ENCODE assay signal across 26 cellular contexts in the genomic region with DNA sequence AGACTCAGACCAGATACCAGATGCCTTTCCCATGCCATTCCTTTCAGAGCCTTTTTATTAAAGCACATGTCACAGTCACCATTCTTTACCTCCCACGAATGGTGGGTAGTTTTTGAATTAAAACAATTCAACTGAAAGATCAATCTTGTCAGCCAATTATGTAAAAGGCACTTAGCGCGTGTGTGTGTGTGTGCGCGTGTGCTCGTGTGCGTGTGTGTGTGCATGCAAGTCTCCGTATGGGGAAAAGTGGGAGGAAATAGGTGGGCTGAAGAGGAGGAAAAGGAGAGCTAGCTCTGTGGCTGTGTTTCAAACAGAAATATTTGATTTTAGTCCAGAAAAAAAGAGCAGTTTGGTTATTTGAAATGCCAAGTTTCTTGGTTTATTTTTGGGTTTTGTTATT.
"Had no signal": no experiment of that assay in that cellular context is flagged by ENCODE, and none has a peak within 500 bp of the region (broad histone marks: within the 10 kb centered on the region; RNA-seq: fewer than 3 reads in every experiment).

No MANE protein-coding gene starts in this region.

- H3K4me1 ChIP-seq: pancreas, prostate gland, sigmoid colon, transverse colon, uterus had no signal

- H3K27ac ChIP-seq: neutrophil, pancreas, prostate gland, right lobe of liver, sigmoid colon, stomach, thoracic aorta, tibial artery, transverse colon, upper lobe of right lung, uterus had no signal

- H3K4me1 Mint-ChIP-seq: naive thymus-derived CD4-positive, alpha-beta T cell; natural killer cell; neural crest cell; stimulated activated effector memory CD8-positive, alpha-beta T cell treated with anti-CD3 and anti-CD28 coated beads, Interleukin-12 subunit alpha, Interleukin-12 subunit beta, amount 100 ng/mL, for 72 hours; stimulated activated naive B cell treated with anti-CD40 and anti-IgM and Interleukin-4, amounts not matched to agents 10 μg/mL and 1 μg/mL and 100 μg/mL, for 72 hours had no signal

- H3K36me3 ChIP-seq: neutrophil, pancreas, prostate gland, right lobe of liver, sigmoid colon, stomach, thoracic aorta, tibial artery, transverse colon, upper lobe of right lung, uterus had no signal

- H3K27me3 ChIP-seq: tibial artery had no signal

- H3K36me3 Mint-ChIP-seq: naive thymus-derived CD4-positive, alpha-beta T cell; natural killer cell; stimulated activated effector memory CD8-positive, alpha-beta T cell treated with anti-CD3 and anti-CD28 coated beads, Interleukin-12 subunit alpha, Interleukin-12 subunit beta, amount 100 ng/mL, for 72 hours; stimulated activated naive B cell treated with anti-CD40 and anti-IgM and Interleukin-4, amounts not matched to agents 10 μg/mL and 1 μg/mL and 100 μg/mL, for 72 hours; type B pancreatic cell had no signal

- DNase-seq: naive thymus-derived CD4-positive, alpha-beta T cell; natural killer cell; pancreas; right lobe of liver; sigmoid colon; small intestine; stimulated activated CD4-positive, alpha-beta T cell treated with anti-CD3 and anti-CD28 coated beads, Interleukin-15, amount 100 ng/mL, for 24 hours; stimulated activated CD4-positive, alpha-beta T cell treated with anti-CD3 and anti-CD28 coated beads, Interleukin-2, amount 100 ng/mL, for 24 hours; stimulated activated CD4-positive, alpha-beta T cell treated with anti-CD3 and anti-CD28 coated beads, Interleukin-2, amount 100 ng/mL, for 48 hours; stimulated activated CD4-positive, alpha-beta T cell treated with anti-CD3 and anti-CD28 coated beads, Interleukin-4, amount 100 ng/mL, for 24 hours; stimulated activated naive B cell treated with anti-CD40 and anti-IgM and Interleukin-4, amounts not matched to agents 10 μg/mL and 1 μg/mL and 100 μg/mL, for 72 hours; stimulated activated naive CD4-positive, alpha-beta T cell treated with Interleukin-2 at 50 U/mL for 16 hours; stomach; tibial artery; transverse colon; upper lobe of right lung; uterus had no signal

- ATAC-seq: naive thymus-derived CD4-positive, alpha-beta T cell; natural killer cell; pancreas; right cardiac atrium; right lobe of liver; stimulated activated effector memory CD8-positive, alpha-beta T cell treated with anti-CD3 and anti-CD28 coated beads, Interleukin-12 subunit alpha, Interleukin-12 subunit beta, amount 100 ng/mL, for 72 hours; stimulated activated naive B cell treated with anti-CD40 and anti-IgM and Interleukin-4, amounts not matched to agents 10 μg/mL and 1 μg/mL and 100 μg/mL, for 72 hours; upper lobe of right lung had no signal

- H3K9me3 Mint-ChIP-seq: natural killer cell; nephron; stimulated activated effector memory CD8-positive, alpha-beta T cell treated with anti-CD3 and anti-CD28 coated beads, Interleukin-12 subunit alpha, Interleukin-12 subunit beta, amount 100 ng/mL, for 72 hours; stimulated activated naive B cell treated with anti-CD40 and anti-IgM and Interleukin-4, amounts not matched to agents 10 μg/mL and 1 μg/mL and 100 μg/mL, for 72 hours; stimulated activated naive CD8-positive, alpha-beta T cell treated with anti-CD3 and anti-CD28 coated beads, Interleukin-15, Interleukin-2, amounts not matched to agents 100 ng/mL and 50 ng/mL, for 24 hours; type B pancreatic cell had no signal

- H3K27ac Mint-ChIP-seq: natural killer cell; nephron; stimulated activated effector memory CD8-positive, alpha-beta T cell treated with anti-CD3 and anti-CD28 coated beads, Interleukin-12 subunit alpha, Interleukin-12 subunit beta, amount 100 ng/mL, for 72 hours; stimulated activated naive B cell treated with anti-CD40 and anti-IgM and Interleukin-4, amounts not matched to agents 10 μg/mL and 1 μg/mL and 100 μg/mL, for 72 hours; stimulated activated naive CD8-positive, alpha-beta T cell treated with anti-CD3 and anti-CD28 coated beads, Interleukin-15, Interleukin-2, amounts not matched to agents 100 ng/mL and 50 ng/mL, for 24 hours; type B pancreatic cell had no signal

- H3K4me3 Mint-ChIP-seq: naive thymus-derived CD4-positive, alpha-beta T cell; natural killer cell; nephron; neural crest cell; stimulated activated effector memory CD8-positive, alpha-beta T cell treated with anti-CD3 and anti-CD28 coated beads, Interleukin-12 subunit alpha, Interleukin-12 subunit beta, amount 100 ng/mL, for 72 hours; stimulated activated naive B cell treated with anti-CD40 and anti-IgM and Interleukin-4, amounts not matched to agents 10 μg/mL and 1 μg/mL and 100 μg/mL, for 72 hours; stimulated activated naive CD8-positive, alpha-beta T cell treated with anti-CD3 and anti-CD28 coated beads, Interleukin-15, Interleukin-2, amounts not matched to agents 100 ng/mL and 50 ng/mL, for 24 hours; type B pancreatic cell had no signal

- H3K9me3 ChIP-seq: neutrophil, pancreas, prostate gland, right lobe of liver, sigmoid colon, stomach, thoracic aorta, tibial artery, transverse colon, upper lobe of right lung, uterus had no signal

- H3K4me3 ChIP-seq: pancreas, prostate gland, right lobe of liver, sigmoid colon, stomach, thoracic aorta, tibial artery, transverse colon, upper lobe of right lung, uterus had no signal
